In genomic region chr12:96035283-96036236, GRCh38 we compare ENCODE assay signal across 1 cellular context.
A peak's percentile ranks its signal among the peaks of the same experiment; 100 is the strongest.
TF ChIP-seq lines count a peak whose summit lies in the region.

Gene LTA4H (minus strand): TSS chr12:96035587. CDS start chr12:96035519, 68 bp downstream.

TF ChIP-seq in K562, 482 proteins besides CTCF, POLR2A, EP300 and RAD21 (continued from another document and continues in another):
- TF ChIP-seq CHD7 (IDR thresholded peaks at IDR 0.05; ENCODE audit: low read depth, low read length) (no peak), NONO (IDR thresholded peaks at IDR 0.05; ENCODE audit: low read depth in 2 of 2, low read length in 1 of 2) (no peak), TOE1 (IDR thresholded peaks at IDR 0.05; ENCODE audit: borderline replicate concordance) (no peak), TOE1 (CRISPR knock-in tag; IDR thresholded peaks at IDR 0.05; ENCODE audit: borderline replicate concordance, low read depth) (no peak), POLR2H (tag; IDR thresholded peaks at IDR 0.05; ENCODE audit: low read depth) (peak; percentile 100), ID3 (CRISPR knock-in tag; IDR thresholded peaks at IDR 0.05) (no peak), ID3 (tag; IDR thresholded peaks at IDR 0.05) (peak; percentile 52; the same call in 1 of the 2 replicates), L3MBTL2 (IDR thresholded peaks at IDR 0.05) (peak; percentile 68; the same call in 1 of the 2 replicates), DPF2 (IDR thresholded peaks at IDR 0.05) (peak; percentile 41; the same call in 1 of the 2 replicates), ZNF551 (CRISPR knock-in tag; IDR thresholded peaks at IDR 0.05) (no peak), SRSF1 (IDR thresholded peaks at IDR 0.05; ENCODE audit: low read depth, low read length) (no peak), MAZ (CRISPR knock-in tag; conservative IDR thresholded peaks at IDR 0.05 in 1 of 2, IDR thresholded peaks at IDR 0.05 in 1 of 2) (peak; percentile 48 to 67), MLLT1 (IDR thresholded peaks at IDR 0.05) (peak in 1 of 2 experiments; percentile 77; a peak in 2 of 4 replicates), STAT5A (IDR thresholded peaks at IDR 0.05; ENCODE audit: borderline replicate concordance, low read length) (no peak; the same call in 1 of the 2 replicates), SRF (CRISPR knock-in tag; IDR thresholded peaks at IDR 0.05) (no peak), ZNF589 (CRISPR knock-in tag; IDR thresholded peaks at IDR 0.05; ENCODE audit: low read depth) (0 out of 2 replicates have a peak, but pooled peaks have one; percentile 48), ZNF766 (CRISPR knock-in tag; conservative IDR thresholded peaks at IDR 0.05) (peak; percentile 93), ARID4B (CRISPR knock-in tag; IDR thresholded peaks at IDR 0.05) (peak; percentile 81), REST (CRISPR knock-in tag; IDR thresholded peaks at IDR 0.05; ENCODE audit: low read depth) (no peak), ZNF224 (CRISPR knock-in tag; IDR thresholded peaks at IDR 0.05) (no peak), MNT (conservative IDR thresholded peaks at IDR 0.05) (peak; percentile 68 to 84; a peak in 3 of 4 replicates), PURB (CRISPR knock-in tag; IDR thresholded peaks at IDR 0.05; ENCODE audit: low read depth) (no peak), MCM7 (IDR thresholded peaks at IDR 0.05) (no peak), NELFE (IDR thresholded peaks at IDR 0.05; ENCODE audit: insufficient read depth, insufficient read length) (no peak), BACH1 (tag; IDR thresholded peaks at IDR 0.05) (no peak), BRD4 (IDR thresholded peaks at IDR 0.05) (peak; percentile 82; the same call in 1 of the 2 replicates), ZNF395 (CRISPR knock-in tag; IDR thresholded peaks at IDR 0.05) (peak; percentile 84), JUN (IDR thresholded peaks at IDR 0.05; ENCODE audit: borderline replicate concordance, low read depth, low read length) (no peak), JUN (CRISPR knock-in tag; IDR thresholded peaks at IDR 0.05; ENCODE audit: borderline replicate concordance) (peak; percentile 40; the same call in 1 of the 2 replicates), ZBED1 (IDR thresholded peaks at IDR 0.05) (no peak), PRMT5 (CRISPR knock-in tag; IDR thresholded peaks at IDR 0.05) (no peak), ZNF79 (CRISPR knock-in tag; IDR thresholded peaks at IDR 0.05; ENCODE audit: low read depth) (0 out of 2 replicates have a peak, but pooled peaks have one; percentile 10), ZNF77 (CRISPR knock-in tag; IDR thresholded peaks at IDR 0.05) (no peak), KAT8 (IDR thresholded peaks at IDR 0.05; ENCODE audit: low read depth) (no peak), DIDO1 (tag; IDR thresholded peaks at IDR 0.05; ENCODE audit: low read depth) (peak; percentile 94)
